In genomic region chr11:58927393-58928081, GRCh38 we compare ENCODE assay signal across 1 cellular context.
A peak's percentile ranks its signal among the peaks of the same experiment; 100 is the strongest.
TF ChIP-seq lines count a peak whose summit lies in the region.

No MANE protein-coding gene starts in this region.

TF ChIP-seq in HEK293, 187 proteins besides CTCF, POLR2A, EP300 and RAD21 (continued from another document and continues in another):
- no peak for TF ChIP-seq PRDM2 (tag by site-specific recombination; IDR thresholded peaks at IDR 0.05; ENCODE audit: borderline replicate concordance)
- TF ChIP-seq ZNF175 (tag by site-specific recombination; IDR thresholded peaks at IDR 0.05): no peak
- TF ChIP-seq ZNF621 (tag by site-specific recombination; IDR thresholded peaks at IDR 0.05): no peak
- TF ChIP-seq ZNF266 (tag by site-specific recombination; IDR thresholded peaks at IDR 0.05; ENCODE audit: low read depth): no peak
- no peak for TF ChIP-seq HOXD13 (CRISPR knock-in tag; IDR thresholded peaks at IDR 0.05; ENCODE audit: borderline replicate concordance)
- no peak for TF ChIP-seq ZNF449 (tag by site-specific recombination; IDR thresholded peaks at IDR 0.05)
- TF ChIP-seq ZNF571 (tag by site-specific recombination; IDR thresholded peaks at IDR 0.05): no peak
- TF ChIP-seq, protein P1, sequence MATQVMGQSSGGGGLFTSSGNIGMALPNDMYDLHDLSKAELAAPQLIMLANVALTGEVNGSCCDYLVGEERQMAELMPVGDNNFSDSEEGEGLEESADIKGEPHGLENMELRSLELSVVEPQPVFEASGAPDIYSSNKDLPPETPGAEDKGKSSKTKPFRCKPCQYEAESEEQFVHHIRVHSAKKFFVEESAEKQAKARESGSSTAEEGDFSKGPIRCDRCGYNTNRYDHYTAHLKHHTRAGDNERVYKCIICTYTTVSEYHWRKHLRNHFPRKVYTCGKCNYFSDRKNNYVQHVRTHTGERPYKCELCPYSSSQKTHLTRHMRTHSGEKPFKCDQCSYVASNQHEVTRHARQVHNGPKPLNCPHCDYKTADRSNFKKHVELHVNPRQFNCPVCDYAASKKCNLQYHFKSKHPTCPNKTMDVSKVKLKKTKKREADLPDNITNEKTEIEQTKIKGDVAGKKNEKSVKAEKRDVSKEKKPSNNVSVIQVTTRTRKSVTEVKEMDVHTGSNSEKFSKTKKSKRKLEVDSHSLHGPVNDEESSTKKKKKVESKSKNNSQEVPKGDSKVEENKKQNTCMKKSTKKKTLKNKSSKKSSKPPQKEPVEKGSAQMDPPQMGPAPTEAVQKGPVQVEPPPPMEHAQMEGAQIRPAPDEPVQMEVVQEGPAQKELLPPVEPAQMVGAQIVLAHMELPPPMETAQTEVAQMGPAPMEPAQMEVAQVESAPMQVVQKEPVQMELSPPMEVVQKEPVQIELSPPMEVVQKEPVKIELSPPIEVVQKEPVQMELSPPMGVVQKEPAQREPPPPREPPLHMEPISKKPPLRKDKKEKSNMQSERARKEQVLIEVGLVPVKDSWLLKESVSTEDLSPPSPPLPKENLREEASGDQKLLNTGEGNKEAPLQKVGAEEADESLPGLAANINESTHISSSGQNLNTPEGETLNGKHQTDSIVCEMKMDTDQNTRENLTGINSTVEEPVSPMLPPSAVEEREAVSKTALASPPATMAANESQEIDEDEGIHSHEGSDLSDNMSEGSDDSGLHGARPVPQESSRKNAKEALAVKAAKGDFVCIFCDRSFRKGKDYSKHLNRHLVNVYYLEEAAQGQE (tag by site-specific recombination; IDR thresholded peaks at IDR 0.05): no peak
- no peak for TF ChIP-seq ZNF658 (tag by site-specific recombination; IDR thresholded peaks at IDR 0.05)
- no peak for TF ChIP-seq ZNF837 (tag by site-specific recombination; IDR thresholded peaks at IDR 0.05)
- TF ChIP-seq SALL2 (tag by site-specific recombination; IDR thresholded peaks at IDR 0.05; ENCODE audit: borderline replicate concordance): no peak
- TF ChIP-seq ZNF654 (tag by site-specific recombination; IDR thresholded peaks at IDR 0.05; ENCODE audit: low read depth): no peak
- no peak for TF ChIP-seq ZNF302 (tag by site-specific recombination; IDR thresholded peaks at IDR 0.05; ENCODE audit: low read depth)
- TF ChIP-seq, protein P2, sequence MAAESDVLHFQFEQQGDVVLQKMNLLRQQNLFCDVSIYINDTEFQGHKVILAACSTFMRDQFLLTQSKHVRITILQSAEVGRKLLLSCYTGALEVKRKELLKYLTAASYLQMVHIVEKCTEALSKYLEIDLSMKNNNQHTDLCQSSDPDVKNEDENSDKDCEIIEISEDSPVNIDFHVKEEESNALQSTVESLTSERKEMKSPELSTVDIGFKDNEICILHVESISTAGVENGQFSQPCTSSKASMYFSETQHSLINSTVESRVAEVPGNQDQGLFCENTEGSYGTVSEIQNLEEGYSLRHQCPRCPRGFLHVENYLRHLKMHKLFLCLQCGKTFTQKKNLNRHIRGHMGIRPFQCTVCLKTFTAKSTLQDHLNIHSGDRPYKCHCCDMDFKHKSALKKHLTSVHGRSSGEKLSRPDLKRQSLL (tag by site-specific recombination; IDR thresholded peaks at IDR 0.05): peak; percentile 46; the same call in 1 of the 2 replicates
- TF ChIP-seq ZNF174 (tag by site-specific recombination; IDR thresholded peaks at IDR 0.05): no peak
- TF ChIP-seq SCRT2 (tag by site-specific recombination; IDR thresholded peaks at IDR 0.05): no peak
- TF ChIP-seq ZNF391 (tag by site-specific recombination; IDR thresholded peaks at IDR 0.05; ENCODE audit: borderline replicate concordance, low read depth): no peak
- TF ChIP-seq ZNF558 (tag by site-specific recombination; IDR thresholded peaks at IDR 0.05): no peak
- no peak for TF ChIP-seq ZNF580 (tag by site-specific recombination; IDR thresholded peaks at IDR 0.05)
- TF ChIP-seq SP3 (tag by site-specific recombination; IDR thresholded peaks at IDR 0.05): peak; percentile 24; the same call in 1 of the 2 replicates
- no peak for TF ChIP-seq ZNF792 (tag by site-specific recombination; IDR thresholded peaks at IDR 0.05)
- no peak for TF ChIP-seq ZNF155 (tag by site-specific recombination; IDR thresholded peaks at IDR 0.05)
- TF ChIP-seq, protein P3, sequence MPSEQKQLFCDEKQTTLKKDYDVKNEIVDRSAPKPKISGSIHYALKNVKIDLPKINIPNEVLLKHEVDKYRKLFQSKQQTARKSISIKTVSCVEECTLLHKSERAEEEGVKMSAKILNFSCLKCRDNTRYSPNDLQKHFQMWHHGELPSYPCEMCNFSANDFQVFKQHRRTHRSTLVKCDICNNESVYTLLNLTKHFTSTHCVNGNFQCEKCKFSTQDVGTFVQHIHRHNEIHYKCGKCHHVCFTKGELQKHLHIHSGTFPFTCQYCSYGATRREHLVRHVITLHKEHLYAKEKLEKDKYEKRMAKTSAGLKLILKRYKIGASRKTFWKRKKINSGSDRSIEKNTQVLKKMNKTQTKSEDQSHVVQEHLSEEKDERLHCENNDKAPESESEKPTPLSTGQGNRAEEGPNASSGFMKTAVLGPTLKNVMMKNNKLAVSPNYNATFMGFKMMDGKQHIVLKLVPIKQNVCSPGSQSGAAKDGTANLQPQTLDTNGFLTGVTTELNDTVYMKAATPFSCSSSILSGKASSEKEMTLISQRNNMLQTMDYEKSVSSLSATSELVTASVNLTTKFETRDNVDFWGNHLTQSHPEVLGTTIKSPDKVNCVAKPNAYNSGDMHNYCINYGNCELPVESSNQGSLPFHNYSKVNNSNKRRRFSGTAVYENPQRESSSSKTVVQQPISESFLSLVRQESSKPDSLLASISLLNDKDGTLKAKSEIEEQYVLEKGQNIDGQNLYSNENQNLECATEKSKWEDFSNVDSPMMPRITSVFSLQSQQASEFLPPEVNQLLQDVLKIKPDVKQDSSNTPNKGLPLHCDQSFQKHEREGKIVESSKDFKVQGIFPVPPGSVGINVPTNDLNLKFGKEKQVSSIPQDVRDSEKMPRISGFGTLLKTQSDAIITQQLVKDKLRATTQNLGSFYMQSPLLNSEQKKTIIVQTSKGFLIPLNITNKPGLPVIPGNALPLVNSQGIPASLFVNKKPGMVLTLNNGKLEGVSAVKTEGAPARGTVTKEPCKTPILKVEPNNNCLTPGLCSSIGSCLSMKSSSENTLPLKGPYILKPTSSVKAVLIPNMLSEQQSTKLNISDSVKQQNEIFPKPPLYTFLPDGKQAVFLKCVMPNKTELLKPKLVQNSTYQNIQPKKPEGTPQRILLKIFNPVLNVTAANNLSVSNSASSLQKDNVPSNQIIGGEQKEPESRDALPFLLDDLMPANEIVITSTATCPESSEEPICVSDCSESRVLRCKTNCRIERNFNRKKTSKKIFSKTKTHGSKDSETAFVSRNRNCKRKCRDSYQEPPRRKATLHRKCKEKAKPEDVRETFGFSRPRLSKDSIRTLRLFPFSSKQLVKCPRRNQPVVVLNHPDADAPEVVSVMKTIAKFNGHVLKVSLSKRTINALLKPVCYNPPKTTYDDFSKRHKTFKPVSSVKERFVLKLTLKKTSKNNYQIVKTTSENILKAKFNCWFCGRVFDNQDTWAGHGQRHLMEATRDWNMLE (tag by site-specific recombination; conservative IDR thresholded peaks at IDR 0.05; ENCODE audit: low read depth): no peak
- no peak for TF ChIP-seq KLF7 (tag by site-specific recombination; IDR thresholded peaks at IDR 0.05; ENCODE audit: borderline replicate concordance)
- no peak for TF ChIP-seq WT1 (tag by site-specific recombination; IDR thresholded peaks at IDR 0.05)
- no peak for TF ChIP-seq ZNF416 (tag by site-specific recombination; IDR thresholded peaks at IDR 0.05)
- TF ChIP-seq ZNF830 (tag by site-specific recombination; IDR thresholded peaks at IDR 0.05; ENCODE audit: low read depth): no peak
- no peak for TF ChIP-seq ZNF184 (tag by site-specific recombination; IDR thresholded peaks at IDR 0.05)
- no peak for TF ChIP-seq RBAK (tag by site-specific recombination; IDR thresholded peaks at IDR 0.05)
- TF ChIP-seq, protein P4, sequence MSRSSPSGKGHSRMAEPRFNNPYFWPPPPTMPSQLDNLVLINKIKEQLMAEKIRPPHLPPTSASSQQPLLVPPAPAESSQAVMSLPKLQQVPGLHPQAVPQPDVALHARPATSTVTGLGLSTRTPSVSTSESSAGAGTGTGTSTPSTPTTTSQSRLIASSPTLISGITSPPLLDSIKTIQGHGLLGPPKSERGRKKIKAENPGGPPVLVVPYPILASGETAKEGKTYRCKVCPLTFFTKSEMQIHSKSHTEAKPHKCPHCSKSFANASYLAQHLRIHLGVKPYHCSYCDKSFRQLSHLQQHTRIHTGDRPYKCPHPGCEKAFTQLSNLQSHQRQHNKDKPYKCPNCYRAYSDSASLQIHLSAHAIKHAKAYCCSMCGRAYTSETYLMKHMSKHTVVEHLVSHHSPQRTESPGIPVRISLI (tag by site-specific recombination; IDR thresholded peaks at IDR 0.05): peak; percentile 80
- TF ChIP-seq ZNF248 (tag by site-specific recombination; IDR thresholded peaks at IDR 0.05): no peak
- TF ChIP-seq, protein P5, sequence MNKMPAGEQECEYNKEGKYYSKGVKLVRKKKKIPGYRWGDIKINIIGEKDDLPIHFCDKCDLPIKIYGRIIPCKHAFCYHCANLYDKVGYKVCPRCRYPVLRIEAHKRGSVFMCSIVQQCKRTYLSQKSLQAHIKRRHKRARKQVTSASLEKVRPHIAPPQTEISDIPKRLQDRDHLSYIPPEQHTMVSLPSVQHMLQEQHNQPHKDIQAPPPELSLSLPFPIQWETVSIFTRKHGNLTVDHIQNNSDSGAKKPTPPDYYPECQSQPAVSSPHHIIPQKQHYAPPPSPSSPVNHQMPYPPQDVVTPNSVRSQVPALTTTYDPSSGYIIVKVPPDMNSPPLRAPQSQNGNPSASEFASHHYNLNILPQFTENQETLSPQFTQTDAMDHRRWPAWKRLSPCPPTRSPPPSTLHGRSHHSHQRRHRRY (tag by site-specific recombination; IDR thresholded peaks at IDR 0.05): no peak
- peak; percentile 82 for TF ChIP-seq ZNF335 (tag by site-specific recombination; conservative IDR thresholded peaks at IDR 0.05)
- TF ChIP-seq ZNF48 (tag by site-specific recombination; IDR thresholded peaks at IDR 0.05): no peak
- no peak for TF ChIP-seq ZNF223 (tag by site-specific recombination; IDR thresholded peaks at IDR 0.05)
- TF ChIP-seq ZNF354C (tag by site-specific recombination; IDR thresholded peaks at IDR 0.05; ENCODE audit: borderline replicate concordance, low read depth): no peak
- no peak for TF ChIP-seq ZNF670 (tag by site-specific recombination; IDR thresholded peaks at IDR 0.05; ENCODE audit: low read depth)
- TF ChIP-seq ZNF664 (tag by site-specific recombination; IDR thresholded peaks at IDR 0.05): no peak
- TF ChIP-seq SP7 (tag by site-specific recombination; IDR thresholded peaks at IDR 0.05): no peak
- no peak for TF ChIP-seq ZNF629 (tag by site-specific recombination; IDR thresholded peaks at IDR 0.05)
- TF ChIP-seq OSR2 (tag by site-specific recombination; IDR thresholded peaks at IDR 0.05): no peak
- TF ChIP-seq ZNF426 (tag by site-specific recombination; IDR thresholded peaks at IDR 0.05): no peak
- TF ChIP-seq OVOL3 (tag by site-specific recombination; IDR thresholded peaks at IDR 0.05): no peak
- no peak for TF ChIP-seq ZNF404 (tag by site-specific recombination; IDR thresholded peaks at IDR 0.05)
- no peak for TF ChIP-seq ZNF214 (tag by site-specific recombination; IDR thresholded peaks at IDR 0.05; ENCODE audit: borderline replicate concordance)
- TF ChIP-seq ZNF530 (tag by site-specific recombination; IDR thresholded peaks at IDR 0.05; ENCODE audit: low read depth): no peak
- TF ChIP-seq ZXDB (tag by site-specific recombination; IDR thresholded peaks at IDR 0.05): no peak
